ENCODE assay signal across 8 cellular contexts in genomic region chr7:140230862-140231778, GRCh38. TPM values are rescaled to one million over a fixed set of nuclear protein-coding genes. Genes with fewer than 3 reads are reported as not detected.
DNase-seq lines count a peak whose midpoint lies in the region; ATAC-seq, FAIRE-seq and TF ChIP-seq lines count a peak whose summit lies in the region.

No MANE protein-coding gene starts in this region.

- no peaks in the 10 kb centered on the region for H3K9me3 Mint-ChIP-seq in activated naive CD8-positive, alpha-beta T cell treated with anti-CD3 and anti-CD28 coated beads, Interleukin-2, amount 10 ng/mL, durations not matched to agents 7 days and 5 days

- H3K27me3 ChIP-seq in BJ (ENCODE audit: control insufficient read depth, insufficient read depth, low read length) (peaks cover 16% of the 10 kb centered on the region), left ventricle myocardium inferior (ENCODE audit: low read depth) (peaks cover 16% of the 10 kb centered on the region), rectal smooth muscle tissue (ENCODE audit: control insufficient read depth, insufficient read depth, low read length) (peaks cover 3% of the 10 kb centered on the region)

- CTCF ChIA-PET in BJ (lab: Yijun Ruan, JAX), result interaction anchor here (1.4 kb wide), 1 partner anchor 95 kb away, joined by 3 read pairs; no protein-coding TSS in a partner anchor

- H3K27ac ChIP-seq in left ventricle myocardium inferior (replicated peaks), result peak overlapping the region; percentile 68
- H3K27ac ChIP-seq in rectal smooth muscle tissue (ENCODE audit: low read depth, low read length), result peak overlapping the region; percentile 32

- H3K4me1 Mint-ChIP-seq in activated naive CD8-positive, alpha-beta T cell treated with anti-CD3 and anti-CD28 coated beads, Interleukin-2, amount 10 ng/mL, durations not matched to agents 7 days and 5 days, result peaks cover 30% of the 10 kb centered on the region

- DNase-seq in BJ (ENCODE audit: low read depth), result no peak
- DNase-seq in HTR-8/SVneo (ENCODE audit: insufficient read length, low spot score), result peak; percentile 48
- DNase-seq in SK-N-DZ (ENCODE audit: low spot score), result peak; percentile 86
- peak; percentile 59 for DNase-seq in activated naive CD8-positive, alpha-beta T cell treated with anti-CD3 and anti-CD28 coated beads, Interleukin-2, amount 10 ng/mL, durations not matched to agents 7 days and 5 days
- peak; percentile 42 for DNase-seq in left ventricle myocardium inferior
- DNase-seq in SW 1271 (lab: John Stamatoyannopoulos, UW), result no peak

- H3K36me3 ChIP-seq in BJ (ENCODE audit: control insufficient read depth, insufficient read depth, low read length), result no peaks in the 10 kb centered on the region
- no peaks in the 10 kb centered on the region for H3K36me3 ChIP-seq in left ventricle myocardium inferior
- no peaks in the 10 kb centered on the region for H3K36me3 ChIP-seq in rectal smooth muscle tissue (ENCODE audit: control insufficient read depth, insufficient read depth, low read length)

- peaks cover 28% of the 10 kb centered on the region for H3K4me1 ChIP-seq in left ventricle myocardium inferior
- H3K4me1 ChIP-seq in rectal smooth muscle tissue (ENCODE audit: control insufficient read depth, insufficient read depth, low read length), result peaks cover 2% of the 10 kb centered on the region

- POLR2A ChIA-PET in BJ (lab: Charles Lee), result no interaction called here
- POLR2A ChIA-PET in activated naive CD8-positive, alpha-beta T cell treated with anti-CD3 and anti-CD28 coated beads, Interleukin-2, amount 10 ng/mL, durations not matched to agents 7 days and 5 days (lab: Charles Lee), result interaction anchor here (0.7 to 4.7 kb wide), 5 partner anchors 10 to 55 kb away, joined by 3 to 34 read pairs (median 14); partner anchors contain the start of gene KDM7A

- H3K9ac ChIP-seq in rectal smooth muscle tissue (ENCODE audit: low read length), result peak overlapping the region; percentile 49

- H3K9me3 ChIP-seq in left ventricle myocardium inferior (replicated peaks), result no peaks in the 10 kb centered on the region

- peak overlapping the region; percentile 35 for H3K4me3 ChIP-seq in BJ (ENCODE audit: low read depth, low read length)
- peak overlapping the region; percentile 74 for H3K4me3 ChIP-seq in left ventricle myocardium inferior
- peak overlapping the region; percentile 93 for H3K4me3 ChIP-seq in rectal smooth muscle tissue (ENCODE audit: low read length)

- H3K4me3 Mint-ChIP-seq in activated naive CD8-positive, alpha-beta T cell treated with anti-CD3 and anti-CD28 coated beads, Interleukin-2, amount 10 ng/mL, durations not matched to agents 7 days and 5 days, result peak overlapping the region; percentile 91

- peak overlapping the region; percentile 91 for H3K27ac Mint-ChIP-seq in activated naive CD8-positive, alpha-beta T cell treated with anti-CD3 and anti-CD28 coated beads, Interleukin-2, amount 10 ng/mL, durations not matched to agents 7 days and 5 days

- peak; percentile 46 for ATAC-seq in activated naive CD8-positive, alpha-beta T cell treated with anti-CD3 and anti-CD28 coated beads, Interleukin-2, amount 10 ng/mL, durations not matched to agents 7 days and 5 days (ENCODE audit: low read depth)
- no peak for ATAC-seq in GM18858 (IDR thresholded peaks at IDR 0.05; ENCODE audit: unreplicated experiment)

- H3K27me3 Mint-ChIP-seq in activated naive CD8-positive, alpha-beta T cell treated with anti-CD3 and anti-CD28 coated beads, Interleukin-2, amount 10 ng/mL, durations not matched to agents 7 days and 5 days, result no peaks in the 10 kb centered on the region

- intact Hi-C loops in left ventricle myocardium inferior (cut with micrococcal nuclease), result no loop called here

- no peak for FAIRE-seq in HTR-8/SVneo (lab: Jason Lieb, UNC)

- H3K36me3 Mint-ChIP-seq in activated naive CD8-positive, alpha-beta T cell treated with anti-CD3 and anti-CD28 coated beads, Interleukin-2, amount 10 ng/mL, durations not matched to agents 7 days and 5 days, result peaks cover 5% of the 10 kb centered on the region

- no peak for TF ChIP-seq CTCF in BJ (IDR thresholded peaks at IDR 0.05; ENCODE audit: insufficient read depth, low read depth, low read length)
- no peak for TF ChIP-seq CTCF in left ventricle myocardium inferior (IDR thresholded peaks at IDR 0.05; ENCODE audit: borderline replicate concordance)

RNA-seq across cellular contexts. Expression of gene KDM7A, which starts 54.3 kb away (rescaled TPM):
- 2.9 and 4.3 TPM in 2 replicates for polyA plus RNA-seq in BJ (2011; rRNA removed)
- 3.6 and 8.7 TPM in 2 replicates for polyA minus RNA-seq in BJ (2011; rRNA and poly(A)+ RNA removed)
- 5.6 and 6.2 TPM in 2 replicates for polyA plus RNA-seq in SK-N-DZ (2014; cell fraction: cytosol; rRNA removed)
- 5.9 and 15.1 TPM in 2 replicates for polyA plus RNA-seq in SK-N-DZ (2014; cell fraction: nucleus; rRNA removed)
- 10 to 100 TPM; 20.5 to 21.2 TPM for total RNA-seq in activated naive CD8-positive, alpha-beta T cell treated with anti-CD3 and anti-CD28 coated beads, Interleukin-2, amount 10 ng/mL, durations not matched to agents 7 days and 5 days
- total RNA-seq in left ventricle myocardium inferior, result 8.2 TPM

Comparison
In these comparisons a context has a peak if more than half of its experiments do, and no peak if none do; other contexts are left out.
1. DNase-seq: peak in HTR-8/SVneo (single experiment), SK-N-DZ (single experiment), activated naive CD8-positive, alpha-beta T cell treated with anti-CD3 and anti-CD28 coated beads, Interleukin-2, amount 10 ng/mL, durations not matched to agents 7 days and 5 days (single experiment) and left ventricle myocardium inferior (single experiment); none in BJ (single experiment) and SW 1271 (0 of 2).
2. H3K4me3 ChIP-seq: peak in every context shown above with its lines; median percentile 93 in rectal smooth muscle tissue; 74 in left ventricle myocardium inferior; 35 in BJ.